In the genomic region with DNA sequence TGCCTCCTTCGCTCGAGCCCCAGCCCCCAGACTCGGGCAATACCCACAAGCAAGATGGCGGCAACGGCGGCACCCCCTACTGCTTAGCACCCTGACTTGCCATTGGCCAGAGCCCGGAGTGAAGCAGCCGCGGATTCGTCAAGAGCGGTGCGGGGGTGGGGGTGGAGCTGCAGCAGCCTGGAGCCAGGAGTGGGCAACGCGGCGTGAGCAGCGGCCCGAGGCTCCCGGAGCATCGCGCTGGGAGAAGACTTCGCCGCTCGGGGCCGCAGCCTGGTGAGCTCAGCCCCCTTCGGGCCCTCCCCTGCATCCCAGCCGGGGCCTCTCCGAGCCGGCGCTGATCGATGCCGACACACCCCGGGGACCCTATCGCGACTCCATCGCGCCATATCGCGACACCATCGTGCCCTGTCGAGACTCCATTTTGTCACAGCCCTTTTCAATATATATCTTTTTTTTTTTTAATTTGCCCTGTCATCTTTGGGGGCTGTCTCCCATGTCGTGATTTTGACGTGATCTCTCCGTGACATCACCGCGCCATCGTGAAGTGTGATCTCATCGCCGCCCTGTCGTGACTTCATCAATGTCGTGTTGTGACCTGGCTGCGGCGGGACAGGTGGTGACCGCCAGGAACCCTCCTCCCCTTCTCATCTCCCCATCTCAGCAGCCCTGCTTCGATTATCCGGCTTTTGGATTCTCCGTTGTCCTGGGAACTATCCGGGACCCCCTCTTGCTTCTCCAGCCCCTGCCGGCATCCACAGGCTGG, we compare ENCODE assay signal across 1 cellular context.
A peak's percentile ranks its signal among the peaks of the same experiment; 100 is the strongest.
TF ChIP-seq lines count a peak whose summit lies in the region.

NCDN (plus strand) TSS at position 189 of the 763 bp plus-strand sequence; CDS start at position 581, 392 bp downstream.

TF ChIP-seq in GM12878, 131 proteins besides CTCF, POLR2A, EP300 and RAD21 (continued from another document and continues in another):
- TF ChIP-seq, protein P1, sequence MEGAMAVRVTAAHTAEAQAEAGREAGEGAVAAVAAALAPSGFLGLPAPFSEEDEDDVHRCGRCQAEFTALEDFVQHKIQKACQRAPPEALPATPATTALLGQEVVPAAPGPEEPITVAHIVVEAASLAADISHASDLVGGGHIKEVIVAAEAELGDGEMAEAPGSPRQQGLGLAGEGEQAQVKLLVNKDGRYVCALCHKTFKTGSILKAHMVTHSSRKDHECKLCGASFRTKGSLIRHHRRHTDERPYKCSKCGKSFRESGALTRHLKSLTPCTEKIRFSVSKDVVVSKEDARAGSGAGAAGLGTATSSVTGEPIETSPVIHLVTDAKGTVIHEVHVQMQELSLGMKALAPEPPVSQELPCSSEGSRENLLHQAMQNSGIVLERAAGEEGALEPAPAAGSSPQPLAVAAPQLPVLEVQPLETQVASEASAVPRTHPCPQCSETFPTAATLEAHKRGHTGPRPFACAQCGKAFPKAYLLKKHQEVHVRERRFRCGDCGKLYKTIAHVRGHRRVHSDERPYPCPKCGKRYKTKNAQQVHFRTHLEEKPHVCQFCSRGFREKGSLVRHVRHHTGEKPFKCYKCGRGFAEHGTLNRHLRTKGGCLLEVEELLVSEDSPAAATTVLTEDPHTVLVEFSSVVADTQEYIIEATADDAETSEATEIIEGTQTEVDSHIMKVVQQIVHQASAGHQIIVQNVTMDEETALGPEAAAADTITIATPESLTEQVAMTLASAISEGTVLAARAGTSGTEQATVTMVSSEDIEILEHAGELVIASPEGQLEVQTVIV (IDR thresholded peaks at IDR 0.05; ENCODE audit: borderline replicate concordance, partially characterized antibody): no peak
- TF ChIP-seq, protein P2, sequence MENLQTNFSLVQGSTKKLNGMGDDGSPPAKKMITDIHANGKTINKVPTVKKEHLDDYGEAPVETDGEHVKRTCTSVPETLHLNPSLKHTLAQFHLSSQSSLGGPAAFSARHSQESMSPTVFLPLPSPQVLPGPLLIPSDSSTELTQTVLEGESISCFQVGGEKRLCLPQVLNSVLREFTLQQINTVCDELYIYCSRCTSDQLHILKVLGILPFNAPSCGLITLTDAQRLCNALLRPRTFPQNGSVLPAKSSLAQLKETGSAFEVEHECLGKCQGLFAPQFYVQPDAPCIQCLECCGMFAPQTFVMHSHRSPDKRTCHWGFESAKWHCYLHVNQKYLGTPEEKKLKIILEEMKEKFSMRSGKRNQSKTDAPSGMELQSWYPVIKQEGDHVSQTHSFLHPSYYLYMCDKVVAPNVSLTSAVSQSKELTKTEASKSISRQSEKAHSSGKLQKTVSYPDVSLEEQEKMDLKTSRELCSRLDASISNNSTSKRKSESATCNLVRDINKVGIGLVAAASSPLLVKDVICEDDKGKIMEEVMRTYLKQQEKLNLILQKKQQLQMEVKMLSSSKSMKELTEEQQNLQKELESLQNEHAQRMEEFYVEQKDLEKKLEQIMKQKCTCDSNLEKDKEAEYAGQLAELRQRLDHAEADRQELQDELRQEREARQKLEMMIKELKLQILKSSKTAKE (IDR thresholded peaks at IDR 0.05; ENCODE audit: low read depth, poor library complexity, severe bottlenecking): no peak
- TF ChIP-seq PAX5 (IDR thresholded peaks at IDR 0.05; ENCODE audit: borderline replicate concordance, low read depth, low read length) (peak; percentile 84), EED (IDR thresholded peaks at IDR 0.05; ENCODE audit: low read depth) (no peak), SREBF2 (IDR thresholded peaks at IDR 0.05; ENCODE audit: low read length) (no peak), YY1 (IDR thresholded peaks at IDR 0.05; ENCODE audit: low read depth, low read length) (peak; percentile 100), HDGF (IDR thresholded peaks at IDR 0.05) (no peak), BACH1 (IDR thresholded peaks at IDR 0.05; ENCODE audit: borderline replicate concordance) (peak; percentile 100), MYB (IDR thresholded peaks at IDR 0.05; ENCODE audit: borderline replicate concordance, low read depth, low read length) (no peak), RAD51 (IDR thresholded peaks at IDR 0.05) (no peak), ZBTB33 (IDR thresholded peaks at IDR 0.05) (no peak), MXI1 (IDR thresholded peaks at IDR 0.05; ENCODE audit: low read depth, low read length) (peak; percentile 73; the same call in 1 of the 2 replicates), ATF7 (IDR thresholded peaks at IDR 0.05; ENCODE audit: low read depth) (peak; percentile 49; the same call in 1 of the 2 replicates), NFXL1 (IDR thresholded peaks at IDR 0.05; ENCODE audit: borderline replicate concordance) (no peak), ZNF24 (IDR thresholded peaks at IDR 0.05) (no peak), PML (IDR thresholded peaks at IDR 0.05; ENCODE audit: low read length) (peak; percentile 76; the same call in 1 of the 2 replicates), SMARCA5 (IDR thresholded peaks at IDR 0.05) (peak; percentile 90; the same call in 1 of the 2 replicates), HDAC6 (IDR thresholded peaks at IDR 0.05; ENCODE audit: unreplicated experiment) (no peak), USF2 (IDR thresholded peaks at IDR 0.05; ENCODE audit: borderline replicate concordance, low read depth, low read length) (no peak), BCL3 (IDR thresholded peaks at IDR 0.05; ENCODE audit: borderline replicate concordance, insufficient read depth, low read depth, low read length, poor library complexity, severe bottlenecking) (no peak), MYC (IDR thresholded peaks at IDR 0.05; ENCODE audit: insufficient read depth, insufficient read length, insufficient replicate concordance, low read length, severe bottlenecking) (peak; percentile 76), SMAD1 (IDR thresholded peaks at IDR 0.05; ENCODE audit: low read depth, partially characterized antibody) (no peak), IKZF2 (IDR thresholded peaks at IDR 0.05) (peak in 1 of 2 experiments; percentile 47; a peak in 2 of 4 replicates), PRDM15 (CRISPR knock-in tag; IDR thresholded peaks at IDR 0.05) (no peak), EZH2 (IDR thresholded peaks at IDR 0.05; ENCODE audit: borderline replicate concordance, control insufficient read depth, low read depth, low read length) (no peak), FOS (IDR thresholded peaks at IDR 0.05; ENCODE audit: borderline replicate concordance, extremely low read depth, insufficient read length) (peak; percentile 79), SRF (IDR thresholded peaks at IDR 0.05; ENCODE audit: low read depth in 2 of 2, low read length in 2 of 2) (no peak), RUNX3 (IDR thresholded peaks at IDR 0.05; ENCODE audit: low read length) (peak; percentile 48; the same call in 1 of the 2 replicates), ETV6 (conservative IDR thresholded peaks at IDR 0.05 in 1 of 2, IDR thresholded peaks at IDR 0.05 in 1 of 2; ENCODE audit: borderline replicate concordance in 1 of 2, low read depth in 1 of 2) (no peak), CHD1 (IDR thresholded peaks at IDR 0.05; ENCODE audit: low read depth, low read length) (peak; percentile 87; the same call in 1 of the 2 replicates), BCL11A (IDR thresholded peaks at IDR 0.05; ENCODE audit: low read depth, low read length) (no peak), FOXM1 (IDR thresholded peaks at IDR 0.05; ENCODE audit: low read depth, low read length) (no peak), SREBF1 (IDR thresholded peaks at IDR 0.05; ENCODE audit: low read length) (peak; percentile 82), FOXK2 (IDR thresholded peaks at IDR 0.05) (no peak), NR2C2 (IDR thresholded peaks at IDR 0.05; ENCODE audit: borderline replicate concordance, control insufficient read depth, insufficient read length, low read depth) (peak; percentile 51), MTA2 (IDR thresholded peaks at IDR 0.05; ENCODE audit: low read depth) (peak; percentile 96), ZNF207 (IDR thresholded peaks at IDR 0.05; ENCODE audit: borderline replicate concordance) (peak; percentile 80), STAT3 (IDR thresholded peaks at IDR 0.05; ENCODE audit: low read depth, low read length) (no peak), IRF4 (IDR thresholded peaks at IDR 0.05; ENCODE audit: low read depth, low read length) (no peak), EGR1 (IDR thresholded peaks at IDR 0.05; ENCODE audit: borderline replicate concordance in 1 of 2, low read depth in 2 of 2, low read length in 2 of 2) (peak; percentile 75 to 100), BHLHE40 (IDR thresholded peaks at IDR 0.05; ENCODE audit: borderline replicate concordance in 1 of 2, low read depth in 2 of 2, low read length in 1 of 2) (peak in 1 of 2 experiments; percentile 73; a peak in 2 of 4 replicates), CHD2 (IDR thresholded peaks at IDR 0.05; ENCODE audit: borderline replicate concordance, low read depth, low read length) (peak; percentile 97), SMAD5 (IDR thresholded peaks at IDR 0.05; ENCODE audit: low read depth) (peak; percentile 54; the same call in 1 of the 2 replicates), POLR2AphosphoS2 (IDR thresholded peaks at IDR 0.05; ENCODE audit: low read depth, low read length) (peak; percentile 69; the same call in 1 of the 2 replicates), ZSCAN29 (IDR thresholded peaks at IDR 0.05) (no peak), ZNF274 (IDR thresholded peaks at IDR 0.05; ENCODE audit: insufficient read depth, insufficient read length) (no peak), MEF2A (IDR thresholded peaks at IDR 0.05; ENCODE audit: insufficient read depth, low read depth, low read length) (peak; percentile 55; the same call in 1 of the 2 replicates)
- TF ChIP-seq, protein P3, sequence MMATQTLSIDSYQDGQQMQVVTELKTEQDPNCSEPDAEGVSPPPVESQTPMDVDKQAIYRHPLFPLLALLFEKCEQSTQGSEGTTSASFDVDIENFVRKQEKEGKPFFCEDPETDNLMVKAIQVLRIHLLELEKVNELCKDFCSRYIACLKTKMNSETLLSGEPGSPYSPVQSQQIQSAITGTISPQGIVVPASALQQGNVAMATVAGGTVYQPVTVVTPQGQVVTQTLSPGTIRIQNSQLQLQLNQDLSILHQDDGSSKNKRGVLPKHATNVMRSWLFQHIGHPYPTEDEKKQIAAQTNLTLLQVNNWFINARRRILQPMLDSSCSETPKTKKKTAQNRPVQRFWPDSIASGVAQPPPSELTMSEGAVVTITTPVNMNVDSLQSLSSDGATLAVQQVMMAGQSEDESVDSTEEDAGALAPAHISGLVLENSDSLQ (IDR thresholded peaks at IDR 0.05): peak; percentile 45
- TF ChIP-seq, protein P4, sequence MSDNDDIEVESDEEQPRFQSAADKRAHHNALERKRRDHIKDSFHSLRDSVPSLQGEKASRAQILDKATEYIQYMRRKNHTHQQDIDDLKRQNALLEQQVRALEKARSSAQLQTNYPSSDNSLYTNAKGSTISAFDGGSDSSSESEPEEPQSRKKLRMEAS (IDR thresholded peaks at IDR 0.05; ENCODE audit: low read depth, low read length): no peak
